Comparison of ENCODE assay signal across 1 cellular context in the genomic region with DNA sequence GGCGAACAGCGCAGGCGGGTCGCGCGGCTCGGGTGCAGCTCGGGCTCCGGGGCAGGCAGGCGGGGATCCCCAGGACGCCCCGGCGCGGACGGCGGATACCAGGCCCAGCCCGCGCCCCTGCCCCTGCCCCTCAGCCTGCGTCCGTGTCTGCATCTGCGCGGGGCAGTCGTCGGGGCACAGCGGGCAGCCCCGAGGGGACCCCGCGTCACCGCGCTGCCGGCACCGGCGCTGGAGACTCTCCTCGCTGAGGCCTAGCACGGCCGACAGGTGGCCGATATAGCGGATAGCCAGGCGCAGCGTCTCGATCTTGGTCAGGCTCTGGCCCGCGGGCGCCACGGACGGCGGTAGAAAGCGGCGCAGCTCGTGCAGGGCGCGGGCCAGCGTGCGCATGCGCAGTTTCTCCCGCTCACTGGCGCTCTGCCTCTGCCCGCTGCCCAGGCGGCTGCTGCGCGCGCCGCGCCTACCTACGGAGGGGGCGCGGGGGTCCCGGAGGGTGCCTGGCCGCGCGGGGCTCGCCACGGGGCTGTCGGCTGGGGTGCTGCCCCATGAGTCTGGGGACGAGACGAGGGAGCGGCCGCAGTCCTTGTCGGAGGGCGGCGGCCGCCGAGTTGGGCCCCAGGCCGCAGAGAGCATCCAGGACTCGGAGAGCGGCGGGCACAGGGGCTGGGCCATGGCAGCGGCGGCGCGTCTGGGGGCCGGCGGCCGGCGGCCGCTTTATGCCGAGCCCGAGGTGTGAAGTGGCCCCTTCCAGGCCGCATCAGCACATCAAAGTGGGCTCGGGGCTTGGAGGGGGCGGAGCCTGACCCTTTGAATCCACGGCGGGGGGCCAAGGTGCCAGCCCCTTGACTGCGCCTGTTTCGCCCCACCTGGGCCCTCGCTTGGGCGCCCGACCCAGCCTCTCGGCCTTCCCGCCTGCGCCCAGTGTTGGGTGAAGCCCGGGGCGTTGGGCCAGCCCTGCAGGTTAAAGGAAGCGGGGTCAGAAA.
TF ChIP-seq lines count a peak whose summit lies in the region.

TSS of gene MESP1 (minus strand) at position 690 of the 983 bp plus-strand sequence. CDS start at position 672, 18 bp downstream.

TF ChIP-seq in HepG2, 621 proteins besides CTCF, POLR2A, EP300 and RAD21 (continued from another document and continues in another):
- TF ChIP-seq ZFP41 (CRISPR knock-in tag; IDR thresholded peaks at IDR 0.05; ENCODE audit: borderline replicate concordance) (no peak; the same call in 1 of the 2 replicates), ZNF138 (CRISPR knock-in tag; IDR thresholded peaks at IDR 0.05; ENCODE audit: low read depth) (0 out of 2 replicates have a peak, but pooled peaks have one; percentile 76), PHF20 (CRISPR knock-in tag; IDR thresholded peaks at IDR 0.05) (peak; percentile 63), ZMYM4 (CRISPR knock-in tag; IDR thresholded peaks at IDR 0.05) (peak; percentile 28; the same call in 1 of the 2 replicates), FOXA1 (IDR thresholded peaks at IDR 0.05) (no peak), FOXA1 (CRISPR knock-in tag; IDR thresholded peaks at IDR 0.05) (no peak), U2AF1 (optimal IDR thresholded peaks at IDR 0.05; ENCODE audit: low read depth, low read length) (no peak), ETV5 (CRISPR knock-in tag; IDR thresholded peaks at IDR 0.05; ENCODE audit: borderline replicate concordance) (0 out of 2 replicates have a peak, but pooled peaks have one; percentile 16), RELA (CRISPR knock-in tag; IDR thresholded peaks at IDR 0.05) (peak; percentile 11; the same call in 1 of the 2 replicates), ZNF562 (CRISPR knock-in tag; IDR thresholded peaks at IDR 0.05; ENCODE audit: borderline replicate concordance) (no peak), KAT7 (CRISPR knock-in tag; IDR thresholded peaks at IDR 0.05; ENCODE audit: borderline replicate concordance) (no peak), GTF3A (CRISPR knock-in tag; conservative IDR thresholded peaks at IDR 0.05) (no peak), CHD2 (IDR thresholded peaks at IDR 0.05; ENCODE audit: low read depth, low read length) (no peak), ZFP62 (CRISPR knock-in tag; IDR thresholded peaks at IDR 0.05) (no peak), RCOR2 (CRISPR knock-in tag; IDR thresholded peaks at IDR 0.05) (no peak), ZNF251 (CRISPR knock-in tag; IDR thresholded peaks at IDR 0.05) (no peak), ZNF225 (CRISPR knock-in tag; IDR thresholded peaks at IDR 0.05) (no peak), MIER2 (CRISPR knock-in tag; IDR thresholded peaks at IDR 0.05) (no peak), ZNF34 (CRISPR knock-in tag; IDR thresholded peaks at IDR 0.05; ENCODE audit: borderline replicate concordance) (no peak), ZNF260 (CRISPR knock-in tag; IDR thresholded peaks at IDR 0.05; ENCODE audit: borderline replicate concordance, low read depth) (no peak), ATF4 (CRISPR knock-in tag; IDR thresholded peaks at IDR 0.05) (no peak), ZNF775 (CRISPR knock-in tag; IDR thresholded peaks at IDR 0.05; ENCODE audit: borderline replicate concordance) (no peak), KLF6 (CRISPR knock-in tag; IDR thresholded peaks at IDR 0.05) (peak; percentile 61; the same call in 1 of the 2 replicates), ZFP36L1 (CRISPR knock-in tag; IDR thresholded peaks at IDR 0.05) (peak; percentile 40; the same call in 1 of the 2 replicates), ZNF264 (CRISPR knock-in tag; IDR thresholded peaks at IDR 0.05) (no peak), DPF2 (CRISPR knock-in tag; IDR thresholded peaks at IDR 0.05; ENCODE audit: borderline replicate concordance, low read depth) (no peak), ZNF609 (CRISPR knock-in tag; IDR thresholded peaks at IDR 0.05; ENCODE audit: borderline replicate concordance) (no peak), ZFY (CRISPR knock-in tag; IDR thresholded peaks at IDR 0.05) (peak; percentile 90), ZNF577 (CRISPR knock-in tag; IDR thresholded peaks at IDR 0.05; ENCODE audit: borderline replicate concordance, low read depth) (no peak), NCOA1 (CRISPR knock-in tag; IDR thresholded peaks at IDR 0.05) (no peak), CREBL2 (CRISPR knock-in tag; IDR thresholded peaks at IDR 0.05; ENCODE audit: borderline replicate concordance) (peak; percentile 48; the same call in 1 of the 2 replicates), THYN1 (CRISPR knock-in tag; IDR thresholded peaks at IDR 0.05; ENCODE audit: borderline replicate concordance, low read depth) (no peak), PHF8 (CRISPR knock-in tag; IDR thresholded peaks at IDR 0.05) (peak; percentile 46), NFIB (CRISPR knock-in tag; IDR thresholded peaks at IDR 0.05; ENCODE audit: borderline replicate concordance) (no peak), ZNF674 (CRISPR knock-in tag; IDR thresholded peaks at IDR 0.05; ENCODE audit: low read depth) (no peak), HMG20B (CRISPR knock-in tag; conservative IDR thresholded peaks at IDR 0.05) (no peak), PHF5A (CRISPR knock-in tag; IDR thresholded peaks at IDR 0.05; ENCODE audit: low read depth, unreplicated experiment) (no peak), ZC3H4 (CRISPR knock-in tag; IDR thresholded peaks at IDR 0.05; ENCODE audit: borderline replicate concordance) (no peak), KDM2A (CRISPR knock-in tag; IDR thresholded peaks at IDR 0.05; ENCODE audit: borderline replicate concordance, low read depth) (peak; percentile 79), GABPA (IDR thresholded peaks at IDR 0.05; ENCODE audit: low read depth, low read length) (no peak), GABPA (CRISPR knock-in tag; IDR thresholded peaks at IDR 0.05; ENCODE audit: low read depth) (no peak), TEF (CRISPR knock-in tag; IDR thresholded peaks at IDR 0.05) (no peak), DDIT3 (CRISPR knock-in tag; IDR thresholded peaks at IDR 0.05) (no peak), ZNF569 (CRISPR knock-in tag; IDR thresholded peaks at IDR 0.05; ENCODE audit: borderline replicate concordance) (no peak)
- TF ChIP-seq, protein P1, sequence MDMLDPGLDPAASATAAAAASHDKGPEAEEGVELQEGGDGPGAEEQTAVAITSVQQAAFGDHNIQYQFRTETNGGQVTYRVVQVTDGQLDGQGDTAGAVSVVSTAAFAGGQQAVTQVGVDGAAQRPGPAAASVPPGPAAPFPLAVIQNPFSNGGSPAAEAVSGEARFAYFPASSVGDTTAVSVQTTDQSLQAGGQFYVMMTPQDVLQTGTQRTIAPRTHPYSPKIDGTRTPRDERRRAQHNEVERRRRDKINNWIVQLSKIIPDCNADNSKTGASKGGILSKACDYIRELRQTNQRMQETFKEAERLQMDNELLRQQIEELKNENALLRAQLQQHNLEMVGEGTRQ (IDR thresholded peaks at IDR 0.05; ENCODE audit: low read depth, low read length): no peak
- TF ChIP-seq, protein P1 (CRISPR knock-in tag; IDR thresholded peaks at IDR 0.05; ENCODE audit: borderline replicate concordance): no peak
- TF ChIP-seq, protein P2, sequence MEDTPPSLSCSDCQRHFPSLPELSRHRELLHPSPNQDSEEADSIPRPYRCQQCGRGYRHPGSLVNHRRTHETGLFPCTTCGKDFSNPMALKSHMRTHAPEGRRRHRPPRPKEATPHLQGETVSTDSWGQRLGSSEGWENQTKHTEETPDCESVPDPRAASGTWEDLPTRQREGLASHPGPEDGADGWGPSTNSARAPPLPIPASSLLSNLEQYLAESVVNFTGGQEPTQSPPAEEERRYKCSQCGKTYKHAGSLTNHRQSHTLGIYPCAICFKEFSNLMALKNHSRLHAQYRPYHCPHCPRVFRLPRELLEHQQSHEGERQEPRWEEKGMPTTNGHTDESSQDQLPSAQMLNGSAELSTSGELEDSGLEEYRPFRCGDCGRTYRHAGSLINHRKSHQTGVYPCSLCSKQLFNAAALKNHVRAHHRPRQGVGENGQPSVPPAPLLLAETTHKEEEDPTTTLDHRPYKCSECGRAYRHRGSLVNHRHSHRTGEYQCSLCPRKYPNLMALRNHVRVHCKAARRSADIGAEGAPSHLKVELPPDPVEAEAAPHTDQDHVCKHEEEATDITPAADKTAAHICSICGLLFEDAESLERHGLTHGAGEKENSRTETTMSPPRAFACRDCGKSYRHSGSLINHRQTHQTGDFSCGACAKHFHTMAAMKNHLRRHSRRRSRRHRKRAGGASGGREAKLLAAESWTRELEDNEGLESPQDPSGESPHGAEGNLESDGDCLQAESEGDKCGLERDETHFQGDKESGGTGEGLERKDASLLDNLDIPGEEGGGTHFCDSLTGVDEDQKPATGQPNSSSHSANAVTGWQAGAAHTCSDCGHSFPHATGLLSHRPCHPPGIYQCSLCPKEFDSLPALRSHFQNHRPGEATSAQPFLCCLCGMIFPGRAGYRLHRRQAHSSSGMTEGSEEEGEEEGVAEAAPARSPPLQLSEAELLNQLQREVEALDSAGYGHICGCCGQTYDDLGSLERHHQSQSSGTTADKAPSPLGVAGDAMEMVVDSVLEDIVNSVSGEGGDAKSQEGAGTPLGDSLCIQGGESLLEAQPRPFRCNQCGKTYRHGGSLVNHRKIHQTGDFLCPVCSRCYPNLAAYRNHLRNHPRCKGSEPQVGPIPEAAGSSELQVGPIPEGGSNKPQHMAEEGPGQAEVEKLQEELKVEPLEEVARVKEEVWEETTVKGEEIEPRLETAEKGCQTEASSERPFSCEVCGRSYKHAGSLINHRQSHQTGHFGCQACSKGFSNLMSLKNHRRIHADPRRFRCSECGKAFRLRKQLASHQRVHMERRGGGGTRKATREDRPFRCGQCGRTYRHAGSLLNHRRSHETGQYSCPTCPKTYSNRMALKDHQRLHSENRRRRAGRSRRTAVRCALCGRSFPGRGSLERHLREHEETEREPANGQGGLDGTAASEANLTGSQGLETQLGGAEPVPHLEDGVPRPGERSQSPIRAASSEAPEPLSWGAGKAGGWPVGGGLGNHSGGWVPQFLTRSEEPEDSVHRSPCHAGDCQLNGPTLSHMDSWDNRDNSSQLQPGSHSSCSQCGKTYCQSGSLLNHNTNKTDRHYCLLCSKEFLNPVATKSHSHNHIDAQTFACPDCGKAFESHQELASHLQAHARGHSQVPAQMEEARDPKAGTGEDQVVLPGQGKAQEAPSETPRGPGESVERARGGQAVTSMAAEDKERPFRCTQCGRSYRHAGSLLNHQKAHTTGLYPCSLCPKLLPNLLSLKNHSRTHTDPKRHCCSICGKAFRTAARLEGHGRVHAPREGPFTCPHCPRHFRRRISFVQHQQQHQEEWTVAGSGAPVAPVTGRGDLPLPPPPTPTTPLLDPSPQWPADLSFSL (CRISPR knock-in tag; IDR thresholded peaks at IDR 0.05): peak; percentile 35; the same call in 1 of the 2 replicates
- TF ChIP-seq, protein P3, sequence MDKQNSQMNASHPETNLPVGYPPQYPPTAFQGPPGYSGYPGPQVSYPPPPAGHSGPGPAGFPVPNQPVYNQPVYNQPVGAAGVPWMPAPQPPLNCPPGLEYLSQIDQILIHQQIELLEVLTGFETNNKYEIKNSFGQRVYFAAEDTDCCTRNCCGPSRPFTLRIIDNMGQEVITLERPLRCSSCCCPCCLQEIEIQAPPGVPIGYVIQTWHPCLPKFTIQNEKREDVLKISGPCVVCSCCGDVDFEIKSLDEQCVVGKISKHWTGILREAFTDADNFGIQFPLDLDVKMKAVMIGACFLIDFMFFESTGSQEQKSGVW (CRISPR knock-in tag; IDR thresholded peaks at IDR 0.05; ENCODE audit: borderline replicate concordance): no peak
